Comparison of ENCODE assay signal across 8 cellular contexts in genomic region chr17:74864866-74865395, GRCh38. TPM values are rescaled to one million over a fixed set of nuclear protein-coding genes. Genes with fewer than 3 reads are reported as not detected.
DNase-seq lines count a peak whose midpoint lies in the region; ATAC-seq and TF ChIP-seq lines count a peak whose summit lies in the region.

No MANE protein-coding gene starts in this region.

- DNase-seq in Caco-2 = peak; percentile 64 to 81
- DNase-seq in HK-2 (ENCODE audit: unreplicated experiment) = peak; percentile 80
- peak; percentile 76 for DNase-seq in SK-N-DZ (ENCODE audit: low spot score)
- peak; percentile 63 for DNase-seq in activated gamma-delta T cell treated with anti-CD3 and anti-CD28 coated beads, Interleukin-2, amount 50 U/mL, for 16 hours (ENCODE audit: low read depth)
- peak; percentile 76 for DNase-seq in germinal center (ENCODE audit: low spot score)
- peak; percentile 64 to 87 for DNase-seq in trophoblast cell
- peak; percentile 83 for DNase-seq in upper lobe of right lung

- H4K8ac ChIP-seq in trophoblast cell (ENCODE audit: low read depth, low read length) = no peak overlapping the region

- H3K4me3 Mint-ChIP-seq in Caco-2 (ENCODE audit: unreplicated experiment) = no peak overlapping the region

- H3K79me2 ChIP-seq in trophoblast cell (ENCODE audit: control insufficient read depth, insufficient read depth, low read length, poor library complexity) = no peaks in the 10 kb centered on the region

- H3K9me3 Mint-ChIP-seq in Caco-2 (ENCODE audit: unreplicated experiment) = no peaks in the 10 kb centered on the region

- intact Hi-C loops in Caco-2 (cut with micrococcal nuclease; ENCODE audit: unreplicated experiment) (loop anchor here (2.0 kb wide), 1 partner anchor 120 kb away; no protein-coding TSS in a partner anchor), upper lobe of right lung (cut with DNase I) (loop anchor here (10.0 kb wide), 1 partner anchor 120 kb away; the partner anchor contains the start of gene NHERF1)

- no peak overlapping the region for H4K12ac ChIP-seq in trophoblast cell (ENCODE audit: low read depth, low read length)

- CTCF ChIA-PET in Caco-2 (lab: Charles Lee) = interaction anchor here (1.0 to 2.0 kb wide), 3 partner anchors 22 to 120 kb away, joined by 3 to 9 read pairs (median 4); no protein-coding TSS in a partner anchor

- TF ChIP-seq CTCF in Caco-2 (IDR thresholded peaks at IDR 0.05; ENCODE audit: insufficient read depth in 1 of 2, low read depth in 1 of 2, low read length in 1 of 2, severe bottlenecking in 1 of 2, unreplicated experiment in 1 of 2) (peak; percentile 93 to 97), upper lobe of right lung (IDR thresholded peaks at IDR 0.05) (peak; percentile 96)

- H3K4me1 ChIP-seq in Caco-2 = peaks cover 31% of the 10 kb centered on the region
- peaks cover 2 to 5% of the 10 kb centered on the region in 2 experiments for H3K4me1 ChIP-seq in trophoblast cell (ENCODE audit: control insufficient read depth in 1 of 2, insufficient read depth in 2 of 2, low read length in 2 of 2)
- H3K4me1 ChIP-seq in upper lobe of right lung = peaks cover 20% of the 10 kb centered on the region

- no peaks in the 10 kb centered on the region for H3K79me1 ChIP-seq in trophoblast cell (ENCODE audit: low read length)

- H4K91ac ChIP-seq in trophoblast cell (ENCODE audit: low read depth, low read length) = no peak overlapping the region

- POLR2A ChIA-PET in Caco-2 (lab: Charles Lee) = no interaction called here

- no peak overlapping the region for H2AFZ ChIP-seq in trophoblast cell (ENCODE audit: insufficient read depth, low read length, poor library complexity)

- H3K27me3 ChIP-seq in Caco-2 (replicated peaks; ENCODE audit: control insufficient read depth, insufficient read depth, low read length) (peaks cover 6% of the 10 kb centered on the region), trophoblast cell (ENCODE audit: insufficient read depth, low read length) (peaks cover 22% of the 10 kb centered on the region), upper lobe of right lung (peaks cover 19% of the 10 kb centered on the region)

- no peak overlapping the region for H3K27ac ChIP-seq in trophoblast cell (ENCODE audit: low read depth, low read length)
- H3K27ac ChIP-seq in upper lobe of right lung = no peak overlapping the region

- H3K4me1 Mint-ChIP-seq in Caco-2 (ENCODE audit: low read depth, unreplicated experiment) = peaks cover 8% of the 10 kb centered on the region

- no peak overlapping the region for H3K9ac ChIP-seq in trophoblast cell (ENCODE audit: low read length)

- H3K4me3 ChIP-seq in Caco-2 (ENCODE audit: low read depth, low read length) = no peak overlapping the region
- H3K4me3 ChIP-seq in trophoblast cell (ENCODE audit: low read depth, low read length) = no peak overlapping the region
- no peak overlapping the region for H3K4me3 ChIP-seq in upper lobe of right lung

- H3K27me3 Mint-ChIP-seq in Caco-2 (ENCODE audit: insufficient read depth, unreplicated experiment) = peaks cover 6% of the 10 kb centered on the region

- H3K9me3 ChIP-seq in Caco-2 (no peaks in the 10 kb centered on the region), trophoblast cell (ENCODE audit: insufficient read depth, low read depth, low read length) (peaks cover 7% of the 10 kb centered on the region), upper lobe of right lung (no peaks in the 10 kb centered on the region)

- H3K36me3 ChIP-seq in Caco-2 (ENCODE audit: control insufficient read depth, insufficient read depth, low read length) = peaks cover 3% of the 10 kb centered on the region; the same call in 1 of the 2 replicates
- H3K36me3 ChIP-seq in trophoblast cell (ENCODE audit: control insufficient read depth in 1 of 2, insufficient read depth in 2 of 2, low read length in 2 of 2) = peaks cover 5 to 7% of the 10 kb centered on the region in 2 experiments
- no peaks in the 10 kb centered on the region for H3K36me3 ChIP-seq in upper lobe of right lung

- no peak overlapping the region for H3K14ac ChIP-seq in trophoblast cell (ENCODE audit: low read length)

- no peak overlapping the region for H3K23ac ChIP-seq in trophoblast cell (ENCODE audit: low read length)

- no TSS peak for BruUV-seq in Caco-2 (replicated peaks; lab: Mats Ljungman, UMichigan)

- H2BK12ac ChIP-seq in trophoblast cell (ENCODE audit: low read length) = no peak overlapping the region

- no peak overlapping the region for H2BK5ac ChIP-seq in trophoblast cell (ENCODE audit: low read depth, low read length, poor library complexity)

- no CpG with 5 or more reads among the region's 11 CpGs for WGBS in trophoblast cell (ENCODE audit: extremely low coverage, insufficient coverage, insufficient read length)

- no peak overlapping the region for H2AK5ac ChIP-seq in trophoblast cell (ENCODE audit: low read length)

- no peak overlapping the region for H3K4me2 ChIP-seq in trophoblast cell (ENCODE audit: low read length)

- H2BK120ac ChIP-seq in trophoblast cell (ENCODE audit: insufficient read depth, low read length, poor library complexity) = no peak overlapping the region

- H3K18ac ChIP-seq in trophoblast cell (ENCODE audit: low read length) = no peak overlapping the region

- H3K4ac ChIP-seq in trophoblast cell (ENCODE audit: low read depth, low read length) = no peak overlapping the region

- peaks cover 19% of the 10 kb centered on the region for H3K36me3 Mint-ChIP-seq in Caco-2 (ENCODE audit: insufficient read depth, unreplicated experiment)

- peak; percentile 77 for ATAC-seq in upper lobe of right lung
- no peak for ATAC-seq in HG02588 (IDR thresholded peaks at IDR 0.05; ENCODE audit: unreplicated experiment)

- no peak overlapping the region for H3K27ac Mint-ChIP-seq in Caco-2 (ENCODE audit: unreplicated experiment)

RNA-seq across cellular contexts. Expression of gene GRIN2C, which starts 5.2 kb away (rescaled TPM):
- 4.8 and 5.2 TPM in 2 replicates for total RNA-seq in Caco-2 (2022)
- 0.20 and 0.24 TPM in 2 replicates for polyA plus RNA-seq in SK-N-DZ (2014; cell fraction: cytosol; rRNA removed)
- polyA plus RNA-seq in SK-N-DZ (2014; cell fraction: nucleus; rRNA removed) = 1.0 TPM in 1 of 2 replicates, not detected in the other
- 0.10 and 0.15 TPM in 2 replicates for polyA plus RNA-seq in trophoblast cell (2013)
- not detected for total RNA-seq in upper lobe of right lung

RNA-seq across cellular contexts. Expression of gene FDXR, which starts 7.9 kb away (rescaled TPM):
- total RNA-seq in Caco-2 (2022) (19.0 and 20.6 TPM in 2 replicates), upper lobe of right lung (11.2 TPM)
- polyA plus RNA-seq in SK-N-DZ (2014; cell fraction: cytosol; rRNA removed) = 12.8 and 14.1 TPM in 2 replicates
- 11.5 and 18.8 TPM in 2 replicates for polyA plus RNA-seq in SK-N-DZ (2014; cell fraction: nucleus; rRNA removed)
- polyA plus RNA-seq in trophoblast cell (2013) = 12.9 and 13.4 TPM in 2 replicates

RNA-seq across cellular contexts. Expression of gene FADS6, which starts 28.5 kb away (rescaled TPM):
- total RNA-seq in Caco-2 (2022) (2.6 and 3.1 TPM in 2 replicates), upper lobe of right lung (not detected)
- polyA plus RNA-seq in SK-N-DZ (2014; cell fraction: cytosol; rRNA removed) = not detected in 2 replicates
- not detected in 2 replicates for polyA plus RNA-seq in SK-N-DZ (2014; cell fraction: nucleus; rRNA removed)
- 0.22 and 0.35 TPM in 2 replicates for polyA plus RNA-seq in trophoblast cell (2013)

RNA-seq across cellular contexts. Expression of gene USH1G, which starts 58.1 kb away (rescaled TPM):
- total RNA-seq in Caco-2 (2022) (0.48 and 0.77 TPM in 2 replicates), upper lobe of right lung (not detected)
- polyA plus RNA-seq in SK-N-DZ (2014; cell fraction: cytosol; rRNA removed) = 0.40 TPM in 1 of 2 replicates, not detected in the other
- polyA plus RNA-seq in SK-N-DZ (2014; cell fraction: nucleus; rRNA removed) = not detected in 2 replicates
- polyA plus RNA-seq in trophoblast cell (2013) = 0.04 and 0.05 TPM in 2 replicates

RNA-seq across cellular contexts. Expression of gene OTOP2, which starts 59.1 kb away (rescaled TPM):
- total RNA-seq in Caco-2 (2022) (not detected in 2 replicates), upper lobe of right lung (not detected)
- polyA plus RNA-seq in SK-N-DZ (2014; cell fraction: cytosol; rRNA removed) = not detected in 2 replicates
- polyA plus RNA-seq in SK-N-DZ (2014; cell fraction: nucleus; rRNA removed) = not detected in 2 replicates
- not detected in 2 replicates for polyA plus RNA-seq in trophoblast cell (2013)
